In genomic region chr1:21659099-21659923, GRCh38 we compare ENCODE assay signal across 1 cellular context.
TF ChIP-seq lines count a peak whose summit lies in the region.

No MANE protein-coding gene starts in this region.

TF ChIP-seq in HepG2, 621 proteins besides CTCF, POLR2A, EP300 and RAD21 (continued from another document and continues in another):
- TF ChIP-seq ZNF318 (CRISPR knock-in tag; IDR thresholded peaks at IDR 0.05) (0 out of 2 replicates have a peak, but pooled peaks have one; percentile 19), MYNN (CRISPR knock-in tag; IDR thresholded peaks at IDR 0.05; ENCODE audit: low read depth) (peak; percentile 92; the same call in 1 of the 2 replicates), ZNF142 (CRISPR knock-in tag; IDR thresholded peaks at IDR 0.05) (peak; percentile 97), ZNF329 (CRISPR knock-in tag; IDR thresholded peaks at IDR 0.05; ENCODE audit: low read depth) (0 out of 2 replicates have a peak, but pooled peaks have one; percentile 66), ZNF724P (CRISPR knock-in tag; IDR thresholded peaks at IDR 0.05; ENCODE audit: borderline replicate concordance) (peak; percentile 92; the same call in 1 of the 2 replicates), HDAC2 (CRISPR knock-in tag; IDR thresholded peaks at IDR 0.05) (peak; percentile 81), BHLHE40 (IDR thresholded peaks at IDR 0.05; ENCODE audit: low read length) (no peak), HDAC6 (IDR thresholded peaks at IDR 0.05; ENCODE audit: low read depth, low read length) (no peak), FLYWCH1 (CRISPR knock-in tag; IDR thresholded peaks at IDR 0.05) (no peak), SCMH1 (CRISPR knock-in tag; IDR thresholded peaks at IDR 0.05; ENCODE audit: borderline replicate concordance) (no peak), ZNF138 (CRISPR knock-in tag; IDR thresholded peaks at IDR 0.05; ENCODE audit: low read depth) (peak; percentile 97), AHDC1 (CRISPR knock-in tag; IDR thresholded peaks at IDR 0.05; ENCODE audit: borderline replicate concordance) (no peak), ZNF512B (CRISPR knock-in tag; IDR thresholded peaks at IDR 0.05; ENCODE audit: borderline replicate concordance) (no peak), ZNF672 (CRISPR knock-in tag; IDR thresholded peaks at IDR 0.05) (peak; percentile 44; the same call in 1 of the 2 replicates), SNRNP70 (IDR thresholded peaks at IDR 0.05; ENCODE audit: low read depth, low read length) (no peak), ZBTB2 (CRISPR knock-in tag; IDR thresholded peaks at IDR 0.05; ENCODE audit: low read depth) (peak; percentile 70; the same call in 1 of the 2 replicates), PBX2 (CRISPR knock-in tag; IDR thresholded peaks at IDR 0.05) (no peak), TCF7 (IDR thresholded peaks at IDR 0.05; ENCODE audit: low read depth) (no peak), SIN3A (IDR thresholded peaks at IDR 0.05; ENCODE audit: borderline replicate concordance, low read depth, low read length) (peak; percentile 88; the same call in 1 of the 2 replicates), ZNF768 (CRISPR knock-in tag; IDR thresholded peaks at IDR 0.05) (peak; percentile 94), MYC (CRISPR knock-in tag; IDR thresholded peaks at IDR 0.05; ENCODE audit: borderline replicate concordance) (peak; percentile 56; the same call in 1 of the 2 replicates), NFRKB (IDR thresholded peaks at IDR 0.05) (no peak), GMEB1 (CRISPR knock-in tag; IDR thresholded peaks at IDR 0.05; ENCODE audit: borderline replicate concordance) (no peak; the same call in 1 of the 2 replicates)
